In genomic region chr10:113293167-113293566, GRCh38 we compare ENCODE assay signal across 33 cellular contexts.
"Had no signal": no experiment of that assay in that cellular context is flagged by ENCODE, and none has a peak within 500 bp of the region (broad histone marks: within the 10 kb centered on the region; RNA-seq: fewer than 3 reads in every experiment).

No MANE protein-coding gene starts in this region.

- H3K9ac ChIP-seq: SK-N-SH had no signal

- H3K27me3 ChIP-seq: cardiac muscle cell, Peyer's patch, SJSA1 had no signal

- H3K9me3 ChIP-seq: Peyer's patch, SJSA1, SK-N-SH had no signal

- FAIRE-seq: TTC549 had no signal

- H3K4me2 ChIP-seq: SK-N-SH had no signal

- DNase-seq: activated CD4-positive, alpha-beta memory T cell treated with anti-CD3 and anti-CD28 coated beads for 36 hours; activated CD4-positive, alpha-beta T cell treated with anti-CD3 and anti-CD28 coated beads for 36 hours; activated CD4-positive, alpha-beta T cell treated with anti-CD3 and anti-CD28 coated beads, Interleukin-2, amount 50 U/mL, for 1 hour; activated CD8-positive, alpha-beta memory T cell treated with anti-CD3 and anti-CD28 coated beads for 24 hours; activated CD8-positive, alpha-beta memory T cell treated with anti-CD3 and anti-CD28 coated beads, Interleukin-2, amount 10 ng/mL, durations not matched to agents 7 days and 5 days; activated effector memory CD4-positive, alpha-beta T cell treated with anti-CD3 and anti-CD28 coated beads, Interleukin-2, amount 50 U/mL, for 16 hours; activated naive CD4-positive, alpha-beta T cell; activated naive CD4-positive, alpha-beta T cell treated with anti-CD3 and anti-CD28 coated beads, Interleukin-2, amount 50 U/mL, for 16 hours; activated naive CD8-positive, alpha-beta T cell treated with anti-CD3 and anti-CD28 coated beads for 36 hours; activated T-cell treated with anti-CD3 and anti-CD28 coated beads, Interleukin-2, amount 50 U/mL, for 1 hour; activated T-cell treated with anti-CD3 and anti-CD28 coated beads, Interleukin-2, amount 50 U/mL, for 72 hours; amniotic stem cell; aorta; Karpas-422; KBM-7; NCI-H1048; NCI-H1105 treated with DMSO at 0.1 percent for 48 hours; NCI-H1436; NCI-H1694; NCI-H1930; NCI-H2081 treated with DMSO at 0.1 percent for 48 hours; NCI-H510A; NCI-H526; NCI-H82; NK-92 treated with Interleukin-12 subunit alpha and Interleukin-12 subunit beta, amount 100 ng/mL, for 24 hours; PC-3; Peyer's patch; RPMI8226; SHP77 treated with DMSO at 0.1 percent for 48 hours; SK-N-SH had no signal

- H3K4me3 ChIP-seq: cardiac muscle cell, Peyer's patch, SJSA1 had no signal

- H3K27ac ChIP-seq: cardiac muscle cell, Peyer's patch, SJSA1 had no signal

- H3K4me1 ChIP-seq: Peyer's patch had no signal

- H3K36me3 ChIP-seq: cardiac muscle cell, Peyer's patch, SJSA1 had no signal
